In the genomic region with DNA sequence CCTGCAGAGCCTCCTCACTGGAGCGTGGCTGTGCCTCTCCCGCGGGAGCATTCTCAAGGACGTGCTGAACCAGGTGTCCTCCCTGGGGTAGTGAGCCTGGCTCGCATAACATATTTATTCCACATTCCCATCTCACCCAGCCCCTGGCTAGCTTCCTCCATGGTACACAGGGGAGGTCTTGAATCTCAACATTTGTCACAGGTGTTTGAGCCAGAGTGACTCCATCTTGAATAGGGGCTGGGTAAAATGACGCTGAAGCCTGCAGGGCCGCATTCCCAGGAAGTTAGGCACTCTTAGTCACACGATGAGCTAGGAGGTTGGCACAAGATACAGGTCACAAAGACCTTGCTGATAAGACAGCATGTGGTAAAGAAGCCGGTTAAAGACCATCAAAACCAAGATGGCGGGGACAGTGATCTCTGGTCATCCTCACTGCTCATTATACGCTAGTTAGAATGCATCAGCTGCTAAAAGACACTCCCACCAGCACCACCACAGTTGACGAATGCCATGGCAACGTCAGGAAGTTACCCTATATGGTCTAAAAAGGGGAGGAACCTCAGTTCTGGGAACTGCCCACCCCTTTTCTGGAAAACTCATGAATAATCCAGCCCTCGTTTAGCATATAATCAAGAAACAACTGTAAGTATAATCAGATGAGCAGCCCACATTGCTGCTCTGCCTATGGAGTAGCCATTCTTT, we compare ENCODE assay signal across 1 cellular context.
TF ChIP-seq lines count a peak whose summit lies in the region.

No MANE protein-coding gene starts in this region.

TF ChIP-seq in GM23338, 12 proteins besides CTCF, POLR2A, EP300 and RAD21 (continued from another document):
- TF ChIP-seq, protein P1, sequence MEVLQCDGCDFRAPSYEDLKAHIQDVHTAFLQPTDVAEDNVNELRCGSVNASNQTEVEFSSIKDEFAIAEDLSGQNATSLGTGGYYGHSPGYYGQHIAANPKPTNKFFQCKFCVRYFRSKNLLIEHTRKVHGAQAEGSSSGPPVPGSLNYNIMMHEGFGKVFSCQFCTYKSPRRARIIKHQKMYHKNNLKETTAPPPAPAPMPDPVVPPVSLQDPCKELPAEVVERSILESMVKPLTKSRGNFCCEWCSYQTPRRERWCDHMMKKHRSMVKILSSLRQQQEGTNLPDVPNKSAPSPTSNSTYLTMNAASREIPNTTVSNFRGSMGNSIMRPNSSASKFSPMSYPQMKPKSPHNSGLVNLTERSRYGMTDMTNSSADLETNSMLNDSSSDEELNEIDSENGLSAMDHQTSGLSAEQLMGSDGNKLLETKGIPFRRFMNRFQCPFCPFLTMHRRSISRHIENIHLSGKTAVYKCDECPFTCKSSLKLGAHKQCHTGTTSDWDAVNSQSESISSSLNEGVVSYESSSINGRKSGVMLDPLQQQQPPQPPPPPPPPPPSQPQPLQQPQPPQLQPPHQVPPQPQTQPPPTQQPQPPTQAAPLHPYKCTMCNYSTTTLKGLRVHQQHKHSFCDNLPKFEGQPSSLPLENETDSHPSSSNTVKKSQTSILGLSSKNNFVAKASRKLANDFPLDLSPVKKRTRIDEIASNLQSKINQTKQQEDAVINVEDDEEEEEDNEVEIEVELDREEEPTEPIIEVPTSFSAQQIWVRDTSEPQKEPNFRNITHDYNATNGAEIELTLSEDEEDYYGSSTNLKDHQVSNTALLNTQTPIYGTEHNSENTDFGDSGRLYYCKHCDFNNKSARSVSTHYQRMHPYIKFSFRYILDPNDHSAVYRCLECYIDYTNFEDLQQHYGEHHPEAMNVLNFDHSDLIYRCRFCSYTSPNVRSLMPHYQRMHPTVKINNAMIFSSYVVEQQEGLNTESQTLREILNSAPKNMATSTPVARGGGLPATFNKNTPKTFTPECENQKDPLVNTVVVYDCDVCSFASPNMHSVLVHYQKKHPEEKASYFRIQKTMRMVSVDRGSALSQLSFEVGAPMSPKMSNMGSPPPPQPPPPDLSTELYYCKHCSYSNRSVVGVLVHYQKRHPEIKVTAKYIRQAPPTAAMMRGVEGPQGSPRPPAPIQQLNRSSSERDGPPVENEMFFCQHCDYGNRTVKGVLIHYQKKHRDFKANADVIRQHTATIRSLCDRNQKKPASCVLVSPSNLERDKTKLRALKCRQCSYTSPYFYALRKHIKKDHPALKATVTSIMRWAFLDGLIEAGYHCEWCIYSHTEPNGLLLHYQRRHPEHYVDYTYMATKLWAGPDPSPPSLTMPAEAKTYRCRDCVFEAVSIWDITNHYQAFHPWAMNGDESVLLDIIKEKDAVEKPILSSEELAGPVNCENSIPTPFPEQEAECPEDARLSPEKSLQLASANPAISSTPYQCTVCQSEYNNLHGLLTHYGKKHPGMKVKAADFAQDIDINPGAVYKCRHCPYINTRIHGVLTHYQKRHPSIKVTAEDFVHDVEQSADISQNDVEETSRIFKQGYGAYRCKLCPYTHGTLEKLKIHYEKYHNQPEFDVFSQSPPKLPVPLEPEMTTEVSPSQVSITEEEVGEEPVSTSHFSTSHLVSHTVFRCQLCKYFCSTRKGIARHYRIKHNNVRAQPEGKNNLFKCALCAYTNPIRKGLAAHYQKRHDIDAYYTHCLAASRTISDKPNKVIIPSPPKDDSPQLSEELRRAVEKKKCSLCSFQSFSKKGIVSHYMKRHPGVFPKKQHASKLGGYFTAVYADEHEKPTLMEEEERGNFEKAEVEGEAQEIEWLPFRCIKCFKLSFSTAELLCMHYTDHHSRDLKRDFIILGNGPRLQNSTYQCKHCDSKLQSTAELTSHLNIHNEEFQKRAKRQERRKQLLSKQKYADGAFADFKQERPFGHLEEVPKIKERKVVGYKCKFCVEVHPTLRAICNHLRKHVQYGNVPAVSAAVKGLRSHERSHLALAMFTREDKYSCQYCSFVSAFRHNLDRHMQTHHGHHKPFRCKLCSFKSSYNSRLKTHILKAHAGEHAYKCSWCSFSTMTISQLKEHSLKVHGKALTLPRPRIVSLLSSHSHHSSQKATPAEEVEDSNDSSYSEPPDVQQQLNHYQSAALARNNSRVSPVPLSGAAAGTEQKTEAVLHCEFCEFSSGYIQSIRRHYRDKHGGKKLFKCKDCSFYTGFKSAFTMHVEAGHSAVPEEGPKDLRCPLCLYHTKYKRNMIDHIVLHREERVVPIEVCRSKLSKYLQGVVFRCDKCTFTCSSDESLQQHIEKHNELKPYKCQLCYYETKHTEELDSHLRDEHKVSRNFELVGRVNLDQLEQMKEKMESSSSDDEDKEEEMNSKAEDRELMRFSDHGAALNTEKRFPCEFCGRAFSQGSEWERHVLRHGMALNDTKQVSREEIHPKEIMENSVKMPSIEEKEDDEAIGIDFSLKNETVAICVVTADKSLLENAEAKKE (CRISPR knock-in tag; IDR thresholded peaks at IDR 0.05), result no peak
- TF ChIP-seq NANOG (IDR thresholded peaks at IDR 0.05; ENCODE audit: borderline replicate concordance), result no peak
